ENCODE assay signal across 9 cellular contexts in the genomic region with DNA sequence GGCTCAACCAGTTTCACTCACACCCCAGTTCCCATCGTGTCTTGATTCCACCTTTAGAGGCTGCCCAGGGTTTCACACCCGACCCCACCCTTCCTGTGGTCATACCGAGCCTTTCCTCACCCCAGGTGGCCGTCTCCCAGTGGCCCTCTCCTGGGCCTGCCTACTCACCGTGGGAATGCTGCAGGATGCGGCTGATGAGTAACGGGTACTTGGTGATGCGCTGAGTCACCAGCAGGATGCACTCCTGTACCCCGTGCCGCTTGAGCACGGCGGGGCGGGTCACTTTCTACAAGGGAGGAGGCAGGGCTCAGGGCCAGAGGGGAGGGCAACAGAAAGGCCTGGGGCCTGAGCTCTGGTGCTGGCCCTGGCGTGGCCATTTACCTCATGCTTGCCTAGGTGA. TPM values are rescaled to one million over a fixed set of nuclear protein-coding genes. Genes with fewer than 3 reads are reported as not detected.
DNase-seq lines count a peak whose midpoint lies in the region; FAIRE-seq and TF ChIP-seq lines count a peak whose summit lies in the region.
"Had no signal": no experiment of that assay in that cellular context is flagged by ENCODE, and none has a peak within 500 bp of the region (broad histone marks: within the 10 kb centered on the region; RNA-seq: fewer than 3 reads in every experiment).

No MANE protein-coding gene starts in this region.

- peak; percentile 93 for FAIRE-seq in keratinocyte (lab: Jason Lieb, UNC)

- H3K4me1 ChIP-seq in BLaER1 (peaks cover 82% of the 10 kb centered on the region), keratinocyte (ENCODE audit: control insufficient read depth, extremely low read depth, insufficient read depth, low read length) (peaks cover 26% of the 10 kb centered on the region), transverse colon (peaks cover 0 to 17% (median 6%) of the 10 kb centered on the region in 4 donors)

- peaks cover 9% of the 10 kb centered on the region for H3K79me2 ChIP-seq in keratinocyte (ENCODE audit: control insufficient read depth, insufficient read depth, low read length)

- H3K4me2 ChIP-seq in BLaER1 (peak overlapping the region; percentile 96), keratinocyte (ENCODE audit: control insufficient read depth, extremely low read depth, insufficient read depth, low read depth, low read length) (peak overlapping the region; percentile 80)

- in situ Hi-C loops in astrocyte of the spinal cord (cut with HindIII; ENCODE audit: low sequenced_read_pairs) = no loop called here
- in situ Hi-C loops in transverse colon (cut with MboI; ENCODE audit: low pct_ligation_motif_present in 1 of 4, low pct_unique_long_range_greater_than_20kb in 1 of 4, low sequenced_read_pairs in 3 of 4) = no loop called here

- H3K9me3 ChIP-seq in BLaER1 (no peaks in the 10 kb centered on the region), keratinocyte (ENCODE audit: control insufficient read depth, low read depth, low read length) (no peaks in the 10 kb centered on the region), transverse colon (no peaks in the 10 kb centered on the region)

- peak overlapping the region; percentile 67 for H3K27ac ChIP-seq in BLaER1
- H3K27ac ChIP-seq in keratinocyte (ENCODE audit: control insufficient read depth, insufficient read depth, low read length) = peak overlapping the region; percentile 98
- H3K27ac ChIP-seq in transverse colon = peak overlapping the region; percentile 4 to 53 (median 36)

- peak; percentile 61 for TF ChIP-seq CTCF in astrocyte of the spinal cord (IDR thresholded peaks at IDR 0.05; ENCODE audit: low read depth, low read length)
- TF ChIP-seq CTCF in keratinocyte (optimal IDR thresholded peaks at IDR 0.05 in 1 of 3, IDR thresholded peaks at IDR 0.05 in 1 of 3, conservative IDR thresholded peaks at IDR 0.05 in 1 of 3; ENCODE audit: extremely low read depth in 1 of 3, insufficient read depth in 2 of 3, low read length in 3 of 3) = peak; percentile 2 to 78 (median 16)
- peak in 1 of 5 experiments; percentile 9 for TF ChIP-seq CTCF in transverse colon (IDR thresholded peaks at IDR 0.05)

- no peak for TF ChIP-seq EP300 in transverse colon (IDR thresholded peaks at IDR 0.05; ENCODE audit: low read depth)

- peak overlapping the region; percentile 35; the same call in 1 of the 2 replicates for H3K9ac ChIP-seq in BLaER1
- peak overlapping the region; percentile 81 for H3K9ac ChIP-seq in keratinocyte (ENCODE audit: control insufficient read depth, extremely low read depth, insufficient read depth, low read length)

- H3K4me3 ChIP-seq in BLaER1 (peak overlapping the region; percentile 27; the same call in 1 of the 2 replicates), astrocyte of the spinal cord (ENCODE audit: low read depth, low read length) (no peak overlapping the region), keratinocyte (ENCODE audit: control insufficient read depth in 2 of 3, extremely low read depth in 1 of 3, insufficient read depth in 2 of 3, low read depth in 1 of 3, low read length in 3 of 3) (peak overlapping the region in 2 of 3 experiments; percentile 30 to 60), transverse colon (no peak overlapping the region)

- no peaks in the 10 kb centered on the region for H3K27me3 ChIP-seq in BLaER1
- H3K27me3 ChIP-seq in keratinocyte (ENCODE audit: control insufficient read depth, extremely low read depth, insufficient read depth, low read length) = no peaks in the 10 kb centered on the region
- no peaks in the 10 kb centered on the region for H3K27me3 ChIP-seq in transverse colon

- WGBS in transverse colon (ENCODE audit: low coverage in 1 of 2), 2 donors = 60% methylated on average over 14 of the region's 14 CpGs; no CpG with 5 or more reads in 1 of the 2 donors

- intact Hi-C loops in transverse colon (cut with DNase I; ENCODE audit: low total_unique reads) = no loop called here

- dilution Hi-C loops in keratinocyte (cut with MboI; ENCODE audit: extremely low pct_ligation_motif_present, low sequenced_read_pairs) = no loop called here

- peaks cover 99% of the 10 kb centered on the region for H3K36me3 ChIP-seq in BLaER1
- peaks cover 36 to 63% of the 10 kb centered on the region in 2 experiments for H3K36me3 ChIP-seq in keratinocyte (ENCODE audit: control insufficient read depth in 2 of 2, extremely low read depth in 1 of 2, insufficient read depth in 2 of 2, low read length in 2 of 2)
- H3K36me3 ChIP-seq in transverse colon = peaks cover 0 to 85% (median 38%) of the 10 kb centered on the region in 4 donors

- H2AFZ ChIP-seq in keratinocyte (ENCODE audit: control insufficient read depth, low read length) = no peak overlapping the region

- H3K9me1 ChIP-seq in keratinocyte (ENCODE audit: control insufficient read depth, extremely low read depth, insufficient read depth, low read length) = peaks cover 3% of the 10 kb centered on the region

- no peak for TF ChIP-seq POLR2A in transverse colon (IDR thresholded peaks at IDR 0.05)

- H4K20me1 ChIP-seq in BLaER1 (peaks cover 99% of the 10 kb centered on the region), keratinocyte (ENCODE audit: control insufficient read depth, extremely low read depth, insufficient read depth, low read length) (no peaks in the 10 kb centered on the region)

- DNase-seq in HS-5 (ENCODE audit: low read depth) (peak; percentile 94), astrocyte of the spinal cord (ENCODE audit: low read depth, low spot score) (peak; percentile 96), keratinocyte (ENCODE audit: low read depth, low spot score) (peak; percentile 92), transverse colon (peak; percentile 43), NCI-H774 (lab: John Stamatoyannopoulos, UW) (no peak), retina (no peak), GM19240 (ENCODE audit: insufficient read length, low spot score) (no peak)

RNA-seq across cellular contexts. Expression of gene ARHGEF2, which starts 16.4 kb away (rescaled TPM):
- 27.8 to 39.2 TPM (median 38.7 TPM) in 3 replicates for polyA plus RNA-seq in keratinocyte
- 46.0 TPM for polyA plus RNA-seq in keratinocyte (2011; ENCODE audit: low read depth)
- polyA plus RNA-seq in keratinocyte (2011; cell fraction: cytosol; rRNA removed) = 26.3 and 43.5 TPM in 2 replicates
- 109 and 131 TPM in 2 replicates for polyA plus RNA-seq in keratinocyte (2011; cell fraction: nucleus; rRNA removed)
- polyA plus RNA-seq in keratinocyte (2012; ENCODE audit: low replicate concordance) = 24.2 and 34.9 TPM in 2 replicates
- 32.7 to 61.5 TPM (median 50.0 TPM) in 3 replicates for polyA minus RNA-seq in keratinocyte
- polyA minus RNA-seq in keratinocyte (2011; cell fraction: cytosol; rRNA and poly(A)+ RNA removed) = 18.2 TPM
- 27.5 and 29.3 TPM in 2 replicates for polyA minus RNA-seq in keratinocyte (2011; cell fraction: nucleus; rRNA and poly(A)+ RNA removed)
- total RNA-seq in transverse colon = 100 to 1,000 TPM; 107 to 244 (median 169) TPM

RNA-seq across cellular contexts. Expression of gene RXFP4, which starts 20.5 kb away (rescaled TPM):
- not detected in 3 replicates for polyA plus RNA-seq in keratinocyte
- polyA plus RNA-seq in keratinocyte (2011; ENCODE audit: low read depth) = not detected
- polyA plus RNA-seq in keratinocyte (2011; cell fraction: cytosol; rRNA removed) = not detected in 2 replicates
- polyA plus RNA-seq in keratinocyte (2011; cell fraction: nucleus; rRNA removed) = not detected in 2 replicates
- 0.13 TPM in 1 of 2 replicates, not detected in the other for polyA plus RNA-seq in keratinocyte (2012; ENCODE audit: low replicate concordance)
- not detected in 3 replicates for polyA minus RNA-seq in keratinocyte
- polyA minus RNA-seq in keratinocyte (2011; cell fraction: cytosol; rRNA and poly(A)+ RNA removed) = not detected
- not detected in 2 replicates for polyA minus RNA-seq in keratinocyte (2011; cell fraction: nucleus; rRNA and poly(A)+ RNA removed)
- 10 to 100 TPM in 1 of 4 donors, 1 to 10 TPM in 2, under 1 TPM in 1; 0.80 to 11.6 (median 2.5) TPM for total RNA-seq in transverse colon
- total RNA-seq: liver had no signal
- polyA plus RNA-seq: liver had no signal

RNA-seq across cellular contexts. Expression of gene KHDC4, which starts 27.7 kb away (rescaled TPM):
- 31.6 to 61.0 TPM (median 51.3 TPM) in 3 replicates for polyA plus RNA-seq in keratinocyte
- 12.1 TPM for polyA plus RNA-seq in keratinocyte (2011; ENCODE audit: low read depth)
- polyA plus RNA-seq in keratinocyte (2011; cell fraction: cytosol; rRNA removed) = 14.9 and 23.2 TPM in 2 replicates
- 164 and 203 TPM in 2 replicates for polyA plus RNA-seq in keratinocyte (2011; cell fraction: nucleus; rRNA removed)
- 13.7 and 43.9 TPM in 2 replicates for polyA plus RNA-seq in keratinocyte (2012; ENCODE audit: low replicate concordance)
- 23.6 to 71.5 TPM (median 61.3 TPM) in 3 replicates for polyA minus RNA-seq in keratinocyte
- 16.3 TPM for polyA minus RNA-seq in keratinocyte (2011; cell fraction: cytosol; rRNA and poly(A)+ RNA removed)
- polyA minus RNA-seq in keratinocyte (2011; cell fraction: nucleus; rRNA and poly(A)+ RNA removed) = 45.5 and 75.0 TPM in 2 replicates
- 100 to 1,000 TPM in 2 of 4 donors, 10 to 100 TPM in 2; 76.2 to 158 (median 98.7) TPM for total RNA-seq in transverse colon

RNA-seq across cellular contexts. Expression of gene RIT1, which starts 50.8 kb away (rescaled TPM):
- 27.1 to 33.5 TPM (median 28.7 TPM) in 3 replicates for polyA plus RNA-seq in keratinocyte
- 31.3 TPM for polyA plus RNA-seq in keratinocyte (2011; ENCODE audit: low read depth)
- polyA plus RNA-seq in keratinocyte (2011; cell fraction: cytosol; rRNA removed) = 19.5 and 30.5 TPM in 2 replicates
- polyA plus RNA-seq in keratinocyte (2011; cell fraction: nucleus; rRNA removed) = 27.9 and 37.2 TPM in 2 replicates
- 15.7 and 25.3 TPM in 2 replicates for polyA plus RNA-seq in keratinocyte (2012; ENCODE audit: low replicate concordance)
- polyA minus RNA-seq in keratinocyte = 14.7 to 57.6 TPM (median 34.9 TPM) in 3 replicates
- polyA minus RNA-seq in keratinocyte (2011; cell fraction: cytosol; rRNA and poly(A)+ RNA removed) = 21.5 TPM
- polyA minus RNA-seq in keratinocyte (2011; cell fraction: nucleus; rRNA and poly(A)+ RNA removed) = 10.7 and 29.2 TPM in 2 replicates
- total RNA-seq in transverse colon = 10 to 100 TPM in 3 of 4 donors, 1 to 10 TPM in 1; 6.4 to 23.7 (median 17.0) TPM

RNA-seq across cellular contexts. Expression of gene SSR2, which starts 58.8 kb away (rescaled TPM):
- 295 to 363 TPM (median 302 TPM) in 3 replicates for polyA plus RNA-seq in keratinocyte
- 145 TPM for polyA plus RNA-seq in keratinocyte (2011; ENCODE audit: low read depth)
- 261 and 273 TPM in 2 replicates for polyA plus RNA-seq in keratinocyte (2011; cell fraction: cytosol; rRNA removed)
- 277 and 326 TPM in 2 replicates for polyA plus RNA-seq in keratinocyte (2011; cell fraction: nucleus; rRNA removed)
- 124 and 166 TPM in 2 replicates for polyA plus RNA-seq in keratinocyte (2012; ENCODE audit: low replicate concordance)
- 159 to 275 TPM (median 179 TPM) in 3 replicates for polyA minus RNA-seq in keratinocyte
- polyA minus RNA-seq in keratinocyte (2011; cell fraction: cytosol; rRNA and poly(A)+ RNA removed) = 98.0 TPM
- 56.3 and 75.2 TPM in 2 replicates for polyA minus RNA-seq in keratinocyte (2011; cell fraction: nucleus; rRNA and poly(A)+ RNA removed)
- 100 to 1,000 TPM in 2 of 4 donors, 10 to 100 TPM in 2; 51.2 to 275 (median 168) TPM for total RNA-seq in transverse colon

Comparison
In these comparisons a context has a peak if more than half of its experiments do, and no peak if none do; other contexts are left out.
1. H3K27ac ChIP-seq: peak in every context shown above with its lines; median percentile 98 in keratinocyte; 67 in BLaER1; 36 in transverse colon.
2. H3K4me3 ChIP-seq: peak in BLaER1 (single experiment) and keratinocyte (2 of 3); none in astrocyte of the spinal cord (single experiment) and transverse colon (0 of 4).
3. DNase-seq: peak in HS-5 (single experiment), astrocyte of the spinal cord (single experiment), keratinocyte (single experiment) and transverse colon (single experiment); none in NCI-H774 (single experiment), retina (single experiment) and GM19240 (single experiment).